In genomic region chr7:102925962-102926825, GRCh38 we compare ENCODE assay signal across 23 cellular contexts. TPM values are rescaled to one million over a fixed set of nuclear protein-coding genes. Genes with fewer than 3 reads are reported as not detected.
DNase-seq lines count a peak whose midpoint lies in the region; ATAC-seq and TF ChIP-seq lines count a peak whose summit lies in the region.
"Had no signal": no experiment of that assay in that cellular context is flagged by ENCODE, and none has a peak within 500 bp of the region (broad histone marks: within the 10 kb centered on the region; RNA-seq: fewer than 3 reads in every experiment).

No MANE protein-coding gene starts in this region.

- no peaks in the 10 kb centered on the region for H3K4me1 Mint-ChIP-seq in activated CD4-positive, alpha-beta T cell treated with anti-CD3 and anti-CD28 coated beads, Interleukin-2, amount 10 ng/mL, durations not matched to agents 7 days and 5 days
- H3K4me1 Mint-ChIP-seq: T-cell had no signal

- DNase-seq in ACHN (peak; percentile 52), HUDEP-2 (lab: John Stamatoyannopoulos, UW; ENCODE audit: unreplicated experiment in 76 of 76) (peak in 72 of 76 experiments; percentile 10 to 78 (median 46)), astrocyte of the spinal cord (ENCODE audit: low read depth, low spot score) (peak; percentile 36), kidney tubule cell (ENCODE audit: low spot score) (peak; percentile 20), activated T-cell treated with anti-CD3 and anti-CD28 coated beads for 4 hours (no peak)
- no peak for DNase-seq in activated CD4-positive, alpha-beta T cell treated with anti-CD3 and anti-CD28 coated beads, Interleukin-2, amount 10 ng/mL, durations not matched to agents 7 days and 5 days
- DNase-seq in stimulated activated CD4-positive, alpha-beta T cell treated with anti-CD3 and anti-CD28 coated beads, Interleukin-15, amount 100 ng/mL, for 24 hours: no peak
- DNase-seq: CD8-positive, alpha-beta T cell; DND-41; islet precursor cell; MV-4-11; NCI-H2029; stimulated activated naive CD4-positive, alpha-beta T cell; T-cell; WERI-Rb-1 had no signal

- H3K27me3 Mint-ChIP-seq in activated CD4-positive, alpha-beta T cell treated with anti-CD3 and anti-CD28 coated beads, Interleukin-2, amount 10 ng/mL, durations not matched to agents 7 days and 5 days: peaks cover 3% of the 10 kb centered on the region
- H3K27me3 Mint-ChIP-seq: progenitor cell of endocrine pancreas, T-cell, type B pancreatic cell had no signal

- in situ Hi-C loops in ACHN (cut with HindIII; ENCODE audit: low pct_ligation_motif_present, low pct_unique_long_range_greater_than_20kb, low sequenced_read_pairs) (no loop called here), astrocyte of the spinal cord (cut with HindIII; ENCODE audit: low sequenced_read_pairs) (no loop called here)

- no peaks in the 10 kb centered on the region for H3K9me3 Mint-ChIP-seq in activated CD4-positive, alpha-beta T cell treated with anti-CD3 and anti-CD28 coated beads, Interleukin-2, amount 10 ng/mL, durations not matched to agents 7 days and 5 days
- H3K9me3 Mint-ChIP-seq: CD8-positive, alpha-beta T cell; natural killer cell treated with Interleukin-12 subunit alpha and Interleukin-12 subunit beta and Interleukin-15 and Interleukin-18, amount 100 ng/mL, for 72 hours; T-cell; type B pancreatic cell had no signal

- H3K36me3 Mint-ChIP-seq in activated CD4-positive, alpha-beta T cell treated with anti-CD3 and anti-CD28 coated beads, Interleukin-2, amount 10 ng/mL, durations not matched to agents 7 days and 5 days (ENCODE audit: low read depth): no peaks in the 10 kb centered on the region
- H3K36me3 Mint-ChIP-seq: CD8-positive, alpha-beta T cell; natural killer cell treated with Interleukin-12 subunit alpha and Interleukin-12 subunit beta and Interleukin-15 and Interleukin-18, amount 100 ng/mL, for 72 hours; T-cell had no signal

- H3K27ac Mint-ChIP-seq in activated CD4-positive, alpha-beta T cell treated with anti-CD3 and anti-CD28 coated beads, Interleukin-2, amount 10 ng/mL, durations not matched to agents 7 days and 5 days: no peak overlapping the region
- H3K27ac Mint-ChIP-seq: CD8-positive, alpha-beta T cell; natural killer cell treated with Interleukin-12 subunit alpha and Interleukin-12 subunit beta and Interleukin-15 and Interleukin-18, amount 100 ng/mL, for 72 hours; progenitor cell of endocrine pancreas; T-cell; type B pancreatic cell had no signal

- no peak for TF ChIP-seq CTCF in astrocyte of the spinal cord (IDR thresholded peaks at IDR 0.05; ENCODE audit: low read depth, low read length)

- H3K4me3 ChIP-seq in astrocyte of the spinal cord (ENCODE audit: low read depth, low read length): no peak overlapping the region
- H3K4me3 ChIP-seq: HAP-1, hepatocyte had no signal

- POLR2A ChIA-PET in activated CD4-positive, alpha-beta T cell treated with anti-CD3 and anti-CD28 coated beads, Interleukin-2, amount 10 ng/mL, durations not matched to agents 7 days and 5 days (lab: Charles Lee): interaction anchor here (0.7 kb wide), 1 partner anchor 40 kb away, joined by 3 read pairs; no protein-coding TSS in a partner anchor

- no peak for ATAC-seq in HG03521 (IDR thresholded peaks at IDR 0.05; ENCODE audit: unreplicated experiment)
- ATAC-seq: CD8-positive, alpha-beta T cell; esophagus mucosa; natural killer cell treated with Interleukin-12 subunit alpha and Interleukin-12 subunit beta and Interleukin-15 and Interleukin-18, amount 100 ng/mL, for 72 hours; Right ventricle myocardium inferior; T-cell had no signal

- CTCF ChIA-PET in activated CD4-positive, alpha-beta T cell treated with anti-CD3 and anti-CD28 coated beads, Interleukin-2, amount 10 ng/mL, durations not matched to agents 7 days and 5 days (lab: Charles Lee): interaction anchor here (0.6 kb wide), 1 partner anchor 51 kb away, joined by 3 read pairs; no protein-coding TSS in a partner anchor

- H3K4me3 Mint-ChIP-seq in activated CD4-positive, alpha-beta T cell treated with anti-CD3 and anti-CD28 coated beads, Interleukin-2, amount 10 ng/mL, durations not matched to agents 7 days and 5 days: no peak overlapping the region
- H3K4me3 Mint-ChIP-seq: CD8-positive, alpha-beta T cell; natural killer cell treated with Interleukin-12 subunit alpha and Interleukin-12 subunit beta and Interleukin-15 and Interleukin-18, amount 100 ng/mL, for 72 hours; T-cell; type B pancreatic cell had no signal

RNA-seq across cellular contexts. Expression of gene LRRC17, which starts 13.4 kb away (rescaled TPM):
- under 1 TPM; 0.30 to 0.58 TPM for total RNA-seq in activated CD4-positive, alpha-beta T cell treated with anti-CD3 and anti-CD28 coated beads, Interleukin-2, amount 10 ng/mL, durations not matched to agents 7 days and 5 days
- total RNA-seq: CD8-positive, alpha-beta T cell had no signal

Comparison
In these comparisons a context has a peak if more than half of its experiments do, and no peak if none do; other contexts are left out.
1. DNase-seq: peak in ACHN (single experiment), HUDEP-2 (72 of 76), astrocyte of the spinal cord (single experiment) and kidney tubule cell (single experiment); none in activated T-cell treated with anti-CD3 and anti-CD28 coated beads for 4 hours (single experiment), activated CD4-positive, alpha-beta T cell treated with anti-CD3 and anti-CD28 coated beads, Interleukin-2, amount 10 ng/mL, durations not matched to agents 7 days and 5 days (single experiment) and stimulated activated CD4-positive, alpha-beta T cell treated with anti-CD3 and anti-CD28 coated beads, Interleukin-15, amount 100 ng/mL, for 24 hours (single experiment).